Comparison of ENCODE assay signal across 13 cellular contexts in the genomic region with DNA sequence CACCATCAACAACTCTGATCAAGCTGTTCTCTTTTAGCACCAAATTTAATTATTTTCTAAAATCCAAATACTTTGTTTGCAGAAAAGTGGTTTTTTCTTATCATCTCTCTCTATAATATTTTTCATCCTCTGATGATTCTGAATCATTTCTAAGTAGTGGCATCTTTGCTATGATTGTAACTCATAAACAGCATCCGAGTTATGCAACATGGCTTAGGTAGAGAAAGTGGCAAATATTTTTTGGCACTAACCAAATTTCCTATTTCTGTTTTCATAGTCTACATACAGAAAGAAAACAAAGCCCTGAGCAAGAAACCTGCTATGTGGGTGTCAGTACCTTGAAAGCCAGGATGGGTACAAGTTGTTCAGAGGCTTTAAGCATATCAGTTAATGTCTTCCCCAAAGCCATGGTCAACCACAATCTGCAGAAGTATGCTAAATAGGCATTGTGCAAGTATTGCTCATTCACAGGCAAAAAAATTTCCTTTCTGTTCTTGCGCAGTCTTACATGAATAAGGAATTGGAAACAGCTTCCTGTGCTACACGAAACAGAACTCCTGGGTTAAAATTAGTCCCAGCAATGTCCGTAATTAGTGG.
DNase-seq lines count a peak whose midpoint lies in the region; FAIRE-seq and TF ChIP-seq lines count a peak whose summit lies in the region.
"Had no signal": no experiment of that assay in that cellular context is flagged by ENCODE, and none has a peak within 500 bp of the region (broad histone marks: within the 10 kb centered on the region; RNA-seq: fewer than 3 reads in every experiment).

No MANE protein-coding gene starts in this region.

- H3K27me3 ChIP-seq in MG63, result no peaks in the 10 kb centered on the region
- H3K27me3 ChIP-seq in mesenchymal stem cell (ENCODE audit: control insufficient read depth in 1 of 2, insufficient read depth in 1 of 2, low read length in 2 of 2), result no peaks in the 10 kb centered on the region

- H4K8ac ChIP-seq in mesenchymal stem cell (ENCODE audit: low read length), result no peak overlapping the region

- DNase-seq in AML-193 (lab: John Stamatoyannopoulos, UW) (peak; percentile 79 to 85), MG63 (no peak), astrocyte of the spinal cord (ENCODE audit: low read depth, low spot score) (peak; percentile 89), mesenchymal stem cell (peak; percentile 91), NCI-H524 (lab: John Stamatoyannopoulos, UW) (no peak), HTR-8/SVneo (ENCODE audit: insufficient read length, low spot score) (no peak)
- no peak for DNase-seq in activated CD8-positive, alpha-beta memory T cell treated with anti-CD3 and anti-CD28 coated beads, Interleukin-2, amount 50 U/mL, for 4 hours
- DNase-seq in stimulated activated CD4-positive, alpha-beta T cell treated with anti-CD3 and anti-CD28 coated beads, Interleukin-12 subunit alpha, Interleukin-12 subunit beta, amount 100 ng/mL, for 4 hours, result no peak
- DNase-seq: CD4-positive, alpha-beta T cell; NCI-H1436 treated with DMSO at 0.1 percent for 48 hours; PC-3; WERI-Rb-1 had no signal

- no peak overlapping the region for H3K4ac ChIP-seq in mesenchymal stem cell (ENCODE audit: low read depth in 1 of 2, low read length in 2 of 2)

- H3K4me3 ChIP-seq in MG63 (peak overlapping the region; percentile 30), astrocyte of the spinal cord (ENCODE audit: low read depth, low read length) (no peak overlapping the region), mesenchymal stem cell (ENCODE audit: insufficient read depth in 1 of 2, low read depth in 1 of 2, low read length in 2 of 2) (no peak overlapping the region)
- H3K4me3 ChIP-seq: skin epidermis had no signal

- H3K18ac ChIP-seq in mesenchymal stem cell (ENCODE audit: low read depth in 1 of 2, low read length in 2 of 2), result peak overlapping the region in 1 of 2 experiments; percentile 52

- H2AK5ac ChIP-seq in mesenchymal stem cell (ENCODE audit: low read length, severe bottlenecking), result no peak overlapping the region

- H3K79me1 ChIP-seq in mesenchymal stem cell (replicated peaks; ENCODE audit: low read length, poor library complexity, severe bottlenecking), result no peaks in the 10 kb centered on the region

- WGBS in mesenchymal stem cell, result 27% methylated on average over 3 of the region's 4 CpGs

- H3K14ac ChIP-seq in mesenchymal stem cell (ENCODE audit: low read length in 2 of 2), result no peak overlapping the region

- no peak overlapping the region for H2BK12ac ChIP-seq in mesenchymal stem cell (ENCODE audit: low read length in 2 of 2)

- TF ChIP-seq CTCF in astrocyte of the spinal cord (IDR thresholded peaks at IDR 0.05; ENCODE audit: low read depth, low read length), result no peak

- no peak overlapping the region for H4K91ac ChIP-seq in mesenchymal stem cell (ENCODE audit: low read length)

- H2BK5ac ChIP-seq in mesenchymal stem cell (ENCODE audit: low read depth, low read length, poor library complexity, severe bottlenecking), result no peak overlapping the region

- no peaks in the 10 kb centered on the region for H3K9me3 ChIP-seq in MG63
- H3K9me3 ChIP-seq in mesenchymal stem cell (ENCODE audit: control insufficient read depth, low read length), result no peaks in the 10 kb centered on the region

- H3K23ac ChIP-seq in mesenchymal stem cell (ENCODE audit: low read length in 2 of 2), result no peak overlapping the region

- H3K36me3 ChIP-seq in MG63 (no peaks in the 10 kb centered on the region), mesenchymal stem cell (ENCODE audit: control insufficient read depth in 1 of 2, insufficient read depth in 2 of 2, low read depth in 1 of 2, low read length in 2 of 2) (no peaks in the 10 kb centered on the region)
- H3K36me3 ChIP-seq: WERI-Rb-1 had no signal

- H3K9ac ChIP-seq in mesenchymal stem cell (ENCODE audit: low read length), result no peak overlapping the region

- in situ Hi-C loops in astrocyte of the spinal cord (cut with HindIII; ENCODE audit: low sequenced_read_pairs), result no loop called here

- H3K27ac ChIP-seq in mesenchymal stem cell (ENCODE audit: low read length, poor library complexity, severe bottlenecking), result no peak overlapping the region
- H3K27ac ChIP-seq: WERI-Rb-1 had no signal

- no peak overlapping the region for H2BK15ac ChIP-seq in mesenchymal stem cell (ENCODE audit: low read depth, poor library complexity, severe bottlenecking)

- no peak for FAIRE-seq in HTR-8/SVneo (lab: Jason Lieb, UNC)

- no peaks in the 10 kb centered on the region for H3K4me1 ChIP-seq in mesenchymal stem cell (ENCODE audit: control insufficient read depth, insufficient read depth, low read depth, low read length)

- H3K4me2 ChIP-seq in mesenchymal stem cell (ENCODE audit: low read length, poor library complexity, severe bottlenecking), result no peak overlapping the region

- H2BK120ac ChIP-seq in mesenchymal stem cell (ENCODE audit: low read depth, low read length), result no peak overlapping the region

- no peak overlapping the region for H2AFZ ChIP-seq in mesenchymal stem cell (ENCODE audit: low read depth, low read length)

Comparison
In these comparisons a context has a peak if more than half of its experiments do, and no peak if none do; other contexts are left out.
1. DNase-seq: peak in AML-193 (2 of 2), astrocyte of the spinal cord (single experiment) and mesenchymal stem cell (single experiment); none in MG63 (single experiment), activated CD8-positive, alpha-beta memory T cell treated with anti-CD3 and anti-CD28 coated beads, Interleukin-2, amount 50 U/mL, for 4 hours (single experiment), stimulated activated CD4-positive, alpha-beta T cell treated with anti-CD3 and anti-CD28 coated beads, Interleukin-12 subunit alpha, Interleukin-12 subunit beta, amount 100 ng/mL, for 4 hours (single experiment), NCI-H524 (0 of 2) and HTR-8/SVneo (single experiment).